ENCODE assay signal across 14 cellular contexts in the genomic region with DNA sequence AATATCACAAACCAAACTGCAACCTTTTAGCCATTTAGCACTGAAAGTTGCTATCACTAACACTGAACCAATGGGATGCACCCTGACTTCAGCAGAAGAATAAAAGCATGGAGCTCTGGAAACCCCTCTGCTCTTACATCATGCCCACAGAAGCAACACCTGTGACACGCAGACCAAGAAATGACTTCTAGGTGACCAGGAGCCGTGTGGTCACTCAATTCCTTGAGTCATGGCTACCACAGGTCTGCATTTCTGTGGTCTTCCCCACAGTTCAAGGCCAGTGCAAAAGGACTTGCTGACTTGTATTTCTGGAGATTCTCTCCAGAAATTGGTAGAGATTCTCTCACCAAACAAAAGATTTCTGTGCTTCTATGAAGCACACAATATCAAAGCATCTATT. TPM values are rescaled to one million over a fixed set of nuclear protein-coding genes. Genes with fewer than 3 reads are reported as not detected.
"Had no signal": no experiment of that assay in that cellular context is flagged by ENCODE, and none has a peak within 500 bp of the region (broad histone marks: within the 10 kb centered on the region; RNA-seq: fewer than 3 reads in every experiment).

No MANE protein-coding gene starts in this region.

- H3K4me1 ChIP-seq: prostate gland, uterus had no signal

- H3K36me3 ChIP-seq: prostate gland, spleen, thyroid gland, uterus had no signal

- ATAC-seq: activated CD4-positive, CD25-positive, alpha-beta regulatory T cell treated with anti-CD3 and anti-CD28 coated beads, Interleukin-2, amount 50 U/mL, for 24 hours; activated T-helper 17 cell treated with anti-CD3 and anti-CD28 coated beads, Interleukin-2, amount 50 U/mL, for 72 hours; sciatic nerve had no signal

- H3K4me3 ChIP-seq: prostate gland, spleen, thyroid gland, uterus had no signal

- DNase-seq: activated naive CD4-positive, alpha-beta T cell treated with Interleukin-2 at 50 U/mL for 16 hours; cortex of kidney; effector CD8-positive, alpha-beta T cell; foreskin fibroblast; kidney glomerular epithelial cell; nephron progenitor cell; spleen; SW 1271; thyroid gland; uterus had no signal

- H3K27me3 ChIP-seq: thyroid gland, uterus had no signal

- H3K27ac ChIP-seq: prostate gland, spleen, thyroid gland, uterus had no signal

- H3K9me3 ChIP-seq: prostate gland, thyroid gland, uterus had no signal

RNA-seq across cellular contexts. Expression of gene NRCAM, which starts 38.3 kb away (rescaled TPM):
- total RNA-seq: activated T-helper 17 cell treated with anti-CD3 and anti-CD28 coated beads, Interleukin-2, amount 50 U/mL, for 72 hours had no signal
